ENCODE assay signal across 8 cellular contexts in genomic region chr4:86977621-86978184, GRCh38. TPM values are rescaled to one million over a fixed set of nuclear protein-coding genes. Genes with fewer than 3 reads are reported as not detected.
DNase-seq lines count a peak whose midpoint lies in the region; ATAC-seq, FAIRE-seq and TF ChIP-seq lines count a peak whose summit lies in the region.

No MANE protein-coding gene starts in this region.

- WGBS in mesendoderm (ENCODE audit: extremely low coverage, insufficient coverage, low lambda C conversion rate) = no CpG with 5 or more reads among the region's 5 CpGs

- no peak overlapping the region for H3K4ac ChIP-seq in mesendoderm (ENCODE audit: low read depth, low read length)

- TF ChIP-seq CTCF in GM13976 (IDR thresholded peaks at IDR 0.05; ENCODE audit: borderline replicate concordance, control extremely low read depth, extremely low read depth, insufficient read depth, missing control alignments) = no peak

- no peaks in the 10 kb centered on the region for H3K9me3 Mint-ChIP-seq in activated T-helper 17 cell treated with anti-CD3 and anti-CD28 coated beads, Interleukin-2, amount 50 U/mL, for 72 hours

- peak overlapping the region; percentile 11 for H2BK5ac ChIP-seq in mesendoderm (ENCODE audit: low read length)

- H4K8ac ChIP-seq in mesendoderm (ENCODE audit: low read depth, low read length) = no peak overlapping the region

- H2BK120ac ChIP-seq in mesendoderm (ENCODE audit: low read depth, low read length) = no peak overlapping the region

- peaks cover 24% of the 10 kb centered on the region for H3K36me3 Mint-ChIP-seq in activated T-helper 17 cell treated with anti-CD3 and anti-CD28 coated beads, Interleukin-2, amount 50 U/mL, for 72 hours (ENCODE audit: low read depth)

- H4K5ac ChIP-seq in mesendoderm (ENCODE audit: low read length) = no peak overlapping the region

- H3K4me3 Mint-ChIP-seq in activated T-helper 17 cell treated with anti-CD3 and anti-CD28 coated beads, Interleukin-2, amount 50 U/mL, for 72 hours = peak overlapping the region; percentile 49

- no peak overlapping the region for H3K9ac ChIP-seq in mesendoderm (ENCODE audit: low read length)

- H3K27ac ChIP-seq in mesendoderm (ENCODE audit: low read depth, low read length) = no peak overlapping the region

- no peak overlapping the region for H2AK5ac ChIP-seq in mesendoderm (ENCODE audit: low read length)

- H3K4me3 ChIP-seq in mesendoderm (ENCODE audit: low read length) = no peak overlapping the region

- no peak overlapping the region for H3K56ac ChIP-seq in mesendoderm (ENCODE audit: low read length)

- no peak for FAIRE-seq in HTR-8/SVneo (lab: Jason Lieb, UNC)

- in situ Hi-C loops in GM13976 (cut with MboI; ENCODE audit: low sequenced_read_pairs, unreplicated experiment) = no loop called here

- no peak overlapping the region for H3K18ac ChIP-seq in mesendoderm (ENCODE audit: low read length)

- no peak overlapping the region for H3K23ac ChIP-seq in mesendoderm (ENCODE audit: low read length)

- H3K27me3 Mint-ChIP-seq in activated T-helper 17 cell treated with anti-CD3 and anti-CD28 coated beads, Interleukin-2, amount 50 U/mL, for 72 hours = no peaks in the 10 kb centered on the region

- peaks cover 10% of the 10 kb centered on the region for H3K79me1 ChIP-seq in mesendoderm (ENCODE audit: low read length)

- ATAC-seq in GM21515 (IDR thresholded peaks at IDR 0.05; ENCODE audit: unreplicated experiment) = peak; percentile 65
- ATAC-seq in HG03575 (IDR thresholded peaks at IDR 0.05; ENCODE audit: extremely low read depth, insufficient number of reproducible peaks, low FRiP score, unreplicated experiment) = peak; percentile 90
- peak; percentile 86 for ATAC-seq in activated T-helper 17 cell treated with anti-CD3 and anti-CD28 coated beads, Interleukin-2, amount 50 U/mL, for 72 hours (replicated peaks)

- DNase-seq in GM13976 (ENCODE audit: low spot score) (peak; percentile 43), mesendoderm (no peak), GF-D8 (lab: John Stamatoyannopoulos, UW) (no peak), HTR-8/SVneo (ENCODE audit: insufficient read length, low spot score) (no peak)
- no peak for DNase-seq in central memory CD4-positive, alpha-beta T cell

- H3K79me2 ChIP-seq in mesendoderm (ENCODE audit: control insufficient read depth, insufficient read depth, low read length) = peaks cover 11% of the 10 kb centered on the region

- no peaks in the 10 kb centered on the region for H3K36me3 ChIP-seq in mesendoderm (ENCODE audit: control insufficient read depth, insufficient read depth, low read length)

- peak overlapping the region; percentile 88 for H3K27ac Mint-ChIP-seq in activated T-helper 17 cell treated with anti-CD3 and anti-CD28 coated beads, Interleukin-2, amount 50 U/mL, for 72 hours

- H3K4me1 Mint-ChIP-seq in activated T-helper 17 cell treated with anti-CD3 and anti-CD28 coated beads, Interleukin-2, amount 50 U/mL, for 72 hours = peaks cover 54% of the 10 kb centered on the region

- no peak overlapping the region for H2BK15ac ChIP-seq in mesendoderm (replicated peaks; ENCODE audit: low read depth)

- H3K4me1 ChIP-seq in mesendoderm (ENCODE audit: control insufficient read depth, low read depth, low read length) = peaks cover 7% of the 10 kb centered on the region

- no peak overlapping the region for H3K4me2 ChIP-seq in mesendoderm (ENCODE audit: low read length)

- H3K27me3 ChIP-seq in mesendoderm (ENCODE audit: insufficient read depth, low read length, poor library complexity) = no peaks in the 10 kb centered on the region

RNA-seq across cellular contexts. Expression of gene AFF1, which starts 42.9 kb away (rescaled TPM):
- 10 to 100 TPM; 64.2 to 80.5 TPM for total RNA-seq in activated T-helper 17 cell treated with anti-CD3 and anti-CD28 coated beads, Interleukin-2, amount 50 U/mL, for 72 hours
- 39.7 TPM for polyA plus RNA-seq in mesendoderm (2013, experiment 1 of 2)
- polyA plus RNA-seq in mesendoderm (2013, experiment 2 of 2) = 39.1 TPM
